In the genomic region with DNA sequence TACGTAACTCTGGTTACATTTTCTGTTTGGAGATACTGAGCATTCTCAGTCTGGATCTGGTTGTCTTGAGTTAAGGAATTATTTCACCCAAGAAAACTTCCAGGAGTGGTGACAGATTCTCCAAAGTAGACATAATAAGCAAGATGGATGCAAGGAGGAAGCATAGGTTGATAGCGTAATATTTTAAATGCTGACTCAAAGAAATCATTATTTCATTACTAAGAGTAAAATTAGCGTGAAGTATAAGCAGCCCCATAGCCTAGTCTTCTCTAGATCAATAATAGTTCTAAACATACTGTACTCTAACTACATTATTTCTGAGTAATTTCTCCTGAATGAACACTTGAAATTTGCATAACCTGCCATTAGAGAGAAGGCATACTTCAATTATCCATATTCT, we compare ENCODE assay signal across 33 cellular contexts. TPM values are rescaled to one million over a fixed set of nuclear protein-coding genes. Genes with fewer than 3 reads are reported as not detected.
"Had no signal": no experiment of that assay in that cellular context is flagged by ENCODE, and none has a peak within 500 bp of the region (broad histone marks: within the 10 kb centered on the region; RNA-seq: fewer than 3 reads in every experiment).

No MANE protein-coding gene starts in this region.

- H3K27ac ChIP-seq: stomach, suprapubic skin, testis, thoracic aorta, thyroid gland, tibial artery, tibial nerve, transverse colon, upper lobe of left lung, upper lobe of right lung, uterus, vagina had no signal

- DNase-seq: stimulated activated CD4-positive, alpha-beta T cell treated with anti-CD3 and anti-CD28 coated beads, Interleukin-2, amount 100 ng/mL, for 48 hours; stimulated activated CD4-positive, alpha-beta T cell treated with anti-CD3 and anti-CD28 coated beads, Interleukin-4, amount 100 ng/mL, for 1 hour; stimulated activated CD4-positive, alpha-beta T cell treated with anti-CD3 and anti-CD28 coated beads, Interleukin-4, amount 100 ng/mL, for 24 hours; stimulated activated CD4-positive, alpha-beta T cell treated with anti-CD3 and anti-CD28 coated beads, Interleukin-4, amount 100 ng/mL, for 4 hours; stimulated activated CD8-positive, alpha-beta memory T cell treated with anti-CD3 and anti-CD28 coated beads, Interleukin-4, amount 100 ng/mL, for 48 hours; stimulated activated naive B cell treated with anti-CD40 and anti-IgM and Interleukin-4, amounts not matched to agents 10 μg/mL and 1 μg/mL and 100 μg/mL, for 72 hours; stimulated activated naive CD4-positive, alpha-beta T cell; stimulated activated naive CD4-positive, alpha-beta T cell treated with Interleukin-2 at 50 U/mL for 16 hours; stimulated activated naive CD8-positive, alpha-beta T cell treated with anti-CD3 and anti-CD28 coated beads, Interleukin-15, amount 100 ng/mL, for 72 hours; stimulated activated naive CD8-positive, alpha-beta T cell treated with anti-CD3 and anti-CD28 coated beads, Interleukin-15, Interleukin-2, amounts not matched to agents 100 U/mL and 50 U/mL, for 24 hours; stomach; substantia nigra; testis; thyroid gland; tibial artery; transverse colon; trophoblast cell; upper lobe of right lung; uterus had no signal

- H3K27me3 ChIP-seq: suprapubic skin, testis, thyroid gland, tibial artery, tibial nerve, transverse colon, upper lobe of left lung, upper lobe of right lung, uterus, vagina had no signal

- H3K4me3 ChIP-seq: stomach, suprapubic skin, testis, thoracic aorta, thyroid gland, tibial artery, tibial nerve, transverse colon, upper lobe of left lung, upper lobe of right lung, uterus, vagina had no signal

- H3K9me3 ChIP-seq: testis, thyroid gland, transverse colon, uterus, vagina had no signal

- FAIRE-seq: urothelium cell line had no signal

- H3K4me3 Mint-ChIP-seq: stimulated activated effector memory CD8-positive, alpha-beta T cell treated with anti-CD3 and anti-CD28 coated beads, Interleukin-12 subunit alpha, Interleukin-12 subunit beta, amount 100 ng/mL, for 72 hours; stimulated activated memory B cell treated with anti-CD40 and anti-IgM and Interleukin-4, amounts not matched to agents 10 μg/mL and 1 μg/mL and 100 μg/mL, for 72 hours; stimulated activated naive B cell treated with anti-CD40 and anti-IgM and Interleukin-4, amounts not matched to agents 10 μg/mL and 1 μg/mL and 100 μg/mL, for 72 hours; stimulated activated naive CD8-positive, alpha-beta T cell treated with anti-CD3 and anti-CD28 coated beads, Interleukin-15, amount 100 ng/mL, for 72 hours; stimulated activated naive CD8-positive, alpha-beta T cell treated with anti-CD3 and anti-CD28 coated beads, Interleukin-15, Interleukin-2, amounts not matched to agents 100 ng/mL and 50 ng/mL, for 24 hours; type B pancreatic cell had no signal

- H3K36me3 ChIP-seq: stomach, suprapubic skin, thoracic aorta, thyroid gland, tibial artery, tibial nerve, transverse colon, upper lobe of left lung, upper lobe of right lung, uterus, vagina had no signal

- ATAC-seq: stimulated activated effector memory CD8-positive, alpha-beta T cell treated with anti-CD3 and anti-CD28 coated beads, Interleukin-12 subunit alpha, Interleukin-12 subunit beta, amount 100 ng/mL, for 72 hours; stimulated activated memory B cell treated with anti-CD40 and anti-IgM and Interleukin-4, amounts not matched to agents 10 μg/mL and 1 μg/mL and 100 μg/mL, for 72 hours; stimulated activated naive B cell treated with anti-CD40 and anti-IgM and Interleukin-4, amounts not matched to agents 10 μg/mL and 1 μg/mL and 100 μg/mL, for 72 hours; stimulated activated naive CD8-positive, alpha-beta T cell treated with anti-CD3 and anti-CD28 coated beads, Interleukin-15, amount 100 ng/mL, for 72 hours; stimulated activated naive CD8-positive, alpha-beta T cell treated with anti-CD3 and anti-CD28 coated beads, Interleukin-15, Interleukin-2, amounts not matched to agents 100 U/mL and 50 U/mL, for 24 hours; upper lobe of right lung had no signal

- H3K4me1 ChIP-seq: stomach, suprapubic skin, testis, thyroid gland, tibial artery, tibial nerve, transverse colon, upper lobe of left lung, upper lobe of right lung, uterus, vagina had no signal

- H3K36me3 Mint-ChIP-seq: stimulated activated effector memory CD8-positive, alpha-beta T cell treated with anti-CD3 and anti-CD28 coated beads, Interleukin-12 subunit alpha, Interleukin-12 subunit beta, amount 100 ng/mL, for 72 hours; type B pancreatic cell had no signal

- H3K4me1 Mint-ChIP-seq: stimulated activated effector memory CD8-positive, alpha-beta T cell treated with anti-CD3 and anti-CD28 coated beads, Interleukin-12 subunit alpha, Interleukin-12 subunit beta, amount 100 ng/mL, for 72 hours; stimulated activated memory B cell treated with anti-CD40 and anti-IgM and Interleukin-4, amounts not matched to agents 10 μg/mL and 1 μg/mL and 100 μg/mL, for 72 hours; stimulated activated naive B cell treated with anti-CD40 and anti-IgM and Interleukin-4, amounts not matched to agents 10 μg/mL and 1 μg/mL and 100 μg/mL, for 72 hours; stimulated activated naive CD8-positive, alpha-beta T cell treated with anti-CD3 and anti-CD28 coated beads, Interleukin-15, amount 100 ng/mL, for 72 hours had no signal

- H3K27me3 Mint-ChIP-seq: type B pancreatic cell had no signal

- H3K27ac Mint-ChIP-seq: stimulated activated effector memory CD8-positive, alpha-beta T cell treated with anti-CD3 and anti-CD28 coated beads, Interleukin-12 subunit alpha, Interleukin-12 subunit beta, amount 100 ng/mL, for 72 hours; stimulated activated memory B cell treated with anti-CD40 and anti-IgM and Interleukin-4, amounts not matched to agents 10 μg/mL and 1 μg/mL and 100 μg/mL, for 72 hours; stimulated activated naive B cell treated with anti-CD40 and anti-IgM and Interleukin-4, amounts not matched to agents 10 μg/mL and 1 μg/mL and 100 μg/mL, for 72 hours; stimulated activated naive CD8-positive, alpha-beta T cell treated with anti-CD3 and anti-CD28 coated beads, Interleukin-15, amount 100 ng/mL, for 72 hours; stimulated activated naive CD8-positive, alpha-beta T cell treated with anti-CD3 and anti-CD28 coated beads, Interleukin-15, Interleukin-2, amounts not matched to agents 100 ng/mL and 50 ng/mL, for 24 hours; type B pancreatic cell had no signal

RNA-seq across cellular contexts. Expression of gene MS4A8, which starts 57.5 kb away (rescaled TPM):
- total RNA-seq: subcutaneous adipose tissue, suprapubic skin, temporal lobe, thoracic aorta, thyroid gland, tibial nerve, upper lobe of right lung, ureter, vagina had no signal
- polyA plus RNA-seq: urinary bladder had no signal
